22 cellular contexts compared by ENCODE assay signal in the genomic region with DNA sequence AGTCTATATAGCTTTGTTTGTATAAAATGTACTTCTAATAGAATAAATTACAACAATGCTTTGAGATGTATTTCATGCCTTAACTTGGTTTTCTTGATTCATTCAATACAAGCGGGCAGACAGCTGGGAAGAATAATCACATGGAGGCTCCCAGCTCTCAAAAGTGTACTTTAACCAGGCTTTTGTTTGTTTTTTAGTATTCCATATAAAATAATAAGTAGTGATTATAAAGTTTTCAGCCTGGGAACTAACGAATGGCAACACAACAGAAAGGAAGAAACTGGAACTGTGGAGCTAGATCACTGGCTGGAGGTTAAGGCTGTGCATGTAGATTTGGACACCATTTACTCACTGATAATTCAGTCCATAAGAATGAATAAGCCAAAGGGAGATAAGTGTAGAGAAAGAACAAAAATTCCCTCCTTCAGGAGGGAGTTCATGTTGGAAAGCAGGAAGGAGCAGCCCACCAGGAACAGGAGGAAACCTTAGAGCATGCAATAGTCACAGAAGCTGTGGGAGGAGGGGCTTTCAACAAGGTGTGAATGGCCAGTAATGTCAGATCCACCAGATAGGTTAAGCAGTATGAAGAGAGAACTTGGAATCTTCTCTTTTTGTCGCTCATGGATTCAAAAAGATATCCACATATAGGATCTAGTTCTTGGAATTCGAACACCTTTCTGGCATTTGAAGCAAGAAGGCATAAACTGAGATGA. TPM values are rescaled to one million over a fixed set of nuclear protein-coding genes. Genes with fewer than 3 reads are reported as not detected.
DNase-seq lines count a peak whose midpoint lies in the region; ATAC-seq and TF ChIP-seq lines count a peak whose summit lies in the region.
"Had no signal": no experiment of that assay in that cellular context is flagged by ENCODE, and none has a peak within 500 bp of the region (broad histone marks: within the 10 kb centered on the region; RNA-seq: fewer than 3 reads in every experiment).

No MANE protein-coding gene starts in this region.

- no peak overlapping the region for H2AFZ ChIP-seq in GM23338
- H2AFZ ChIP-seq in Karpas-422 (ENCODE audit: low read length) = no peak overlapping the region

- no peaks in the 10 kb centered on the region for H3K79me2 ChIP-seq in GM23338 (replicated peaks; ENCODE audit: insufficient read depth)
- no peaks in the 10 kb centered on the region for H3K79me2 ChIP-seq in Karpas-422 (ENCODE audit: low read length)

- H3K27me3 ChIP-seq in GM23338 (ENCODE audit: insufficient read depth) (no peaks in the 10 kb centered on the region), endodermal cell (ENCODE audit: control insufficient read depth, insufficient read depth, low read length, poor library complexity, severe bottlenecking) (no peaks in the 10 kb centered on the region), WERI-Rb-1 (ENCODE audit: insufficient read depth, low read depth, severe bottlenecking) (no peaks in the 10 kb centered on the region), Karpas-422 (ENCODE audit: low read length) (no peaks in the 10 kb centered on the region)
- H3K27me3 ChIP-seq: BLaER1 had no signal

- no peak overlapping the region for H3K4me2 ChIP-seq in GM23338
- H3K4me2 ChIP-seq in Karpas-422 (ENCODE audit: low read depth, low read length, poor library complexity, severe bottlenecking) = no peak overlapping the region
- H3K4me2 ChIP-seq: BLaER1 had no signal

- H3K9me2 ChIP-seq in GM23338 (ENCODE audit: insufficient read depth) (no peaks in the 10 kb centered on the region), Karpas-422 (replicated peaks; ENCODE audit: insufficient read depth, low read length) (no peaks in the 10 kb centered on the region)

- H3K27ac ChIP-seq in GM23338 (ENCODE audit: low read depth) (no peak overlapping the region), endodermal cell (ENCODE audit: low read depth, low read length) (no peak overlapping the region), WERI-Rb-1 (no peak overlapping the region), Karpas-422 (ENCODE audit: low read length) (no peak overlapping the region)
- H3K27ac ChIP-seq: BLaER1, HL-60 had no signal

- no peaks in the 10 kb centered on the region for H3K9me3 ChIP-seq in endodermal cell (ENCODE audit: control insufficient read depth, low read length)
- H3K9me3 ChIP-seq in WERI-Rb-1 (ENCODE audit: severe bottlenecking) = no peaks in the 10 kb centered on the region
- no peaks in the 10 kb centered on the region for H3K9me3 ChIP-seq in Karpas-422 (ENCODE audit: low read length)

- H3K36me3 ChIP-seq in GM23338 (ENCODE audit: insufficient read depth) = no peaks in the 10 kb centered on the region
- no peaks in the 10 kb centered on the region for H3K36me3 ChIP-seq in endodermal cell (ENCODE audit: control insufficient read depth, insufficient read depth, low read length)
- H3K36me3 ChIP-seq in WERI-Rb-1 = no peaks in the 10 kb centered on the region
- no peaks in the 10 kb centered on the region for H3K36me3 ChIP-seq in Karpas-422 (ENCODE audit: insufficient read depth, low read length)
- H3K36me3 ChIP-seq: BLaER1 had no signal

- H3K9ac ChIP-seq in endodermal cell (ENCODE audit: extremely low read depth, low read length, poor library complexity, severe bottlenecking) (no peak overlapping the region), Karpas-422 (ENCODE audit: low read length) (no peak overlapping the region)
- H3K9ac ChIP-seq: BLaER1 had no signal

- H3K4me1 Mint-ChIP-seq in GM23338 (peaks cover 9% of the 10 kb centered on the region), endodermal cell (peaks cover 18% of the 10 kb centered on the region)
- H3K4me1 Mint-ChIP-seq: CD14-positive monocyte had no signal

- ATAC-seq in GM23338 (peak; percentile 28; the same call in 2 of the 3 replicates), GM18868 (IDR thresholded peaks at IDR 0.05; ENCODE audit: unreplicated experiment) (no peak)

- H3K9me3 Mint-ChIP-seq in GM23338 (peaks cover 15% of the 10 kb centered on the region; the same call in 2 of the 3 replicates), endodermal cell (peaks cover 16% of the 10 kb centered on the region)

- no peaks in the 10 kb centered on the region for H3F3A ChIP-seq in GM23338 (replicated peaks; ENCODE audit: low read depth)

- no peaks in the 10 kb centered on the region for H3K27me3 Mint-ChIP-seq in GM23338 (ENCODE audit: insufficient read depth, low read depth, poor library complexity)
- H3K27me3 Mint-ChIP-seq in endodermal cell (ENCODE audit: insufficient read depth) = peaks cover 2% of the 10 kb centered on the region
- H3K27me3 Mint-ChIP-seq: CD4-positive, alpha-beta memory T cell had no signal

- H3K4me3 ChIP-seq in GM23338 (no peak overlapping the region), endodermal cell (ENCODE audit: low read length) (peak overlapping the region; percentile 38), WERI-Rb-1 (ENCODE audit: low read depth, low read length) (no peak overlapping the region), Karpas-422 (ENCODE audit: low read length) (no peak overlapping the region)
- H3K4me3 ChIP-seq: BLaER1 had no signal

- H3K27ac Mint-ChIP-seq in GM23338 (no peak overlapping the region), endodermal cell (no peak overlapping the region)
- H3K27ac Mint-ChIP-seq: CD14-positive monocyte had no signal

- 77 to 100% methylated on average over 1 to 4 of the region's 4 CpGs for WGBS in endodermal cell (ENCODE audit: insufficient coverage in 1 of 2, insufficient read length in 1 of 2), 2 experiments

- DNase-seq in GM23338 (ENCODE audit: low spot score) (peak; percentile 9), endodermal cell (peak; percentile 76), iPS-NIHi11 (ENCODE audit: low spot score) (peak; percentile 15), left kidney (ENCODE audit: low read depth, low spot score) (peak; percentile 11), WERI-Rb-1 (no peak), cerebellum (ENCODE audit: low spot score) (no peak), Karpas-422 (no peak)
- DNase-seq: 8988T; CD4-positive, alpha-beta memory T cell; DMS153; DMS79; GF-D8; HCEC 1CT had no signal

- TF ChIP-seq CTCF in GM23338 (conservative IDR thresholded peaks at IDR 0.05; ENCODE audit: low read depth in 2 of 2) = no peak
- TF ChIP-seq CTCF in endodermal cell (conservative IDR thresholded peaks at IDR 0.05) = no peak
- TF ChIP-seq CTCF in WERI-Rb-1 (IDR thresholded peaks at IDR 0.05; ENCODE audit: low read depth, low read length) = no peak

- peaks cover 7% of the 10 kb centered on the region; the same call in 1 of the 2 replicates for H3K4me1 ChIP-seq in GM23338 (ENCODE audit: insufficient read depth)
- no peaks in the 10 kb centered on the region for H3K4me1 ChIP-seq in endodermal cell (ENCODE audit: control insufficient read depth, insufficient read depth, low read length)
- H3K4me1 ChIP-seq in Karpas-422 (ENCODE audit: low read length) = no peaks in the 10 kb centered on the region
- H3K4me1 ChIP-seq: BLaER1 had no signal

- H3K4me3 Mint-ChIP-seq in GM23338 (no peak overlapping the region), endodermal cell (no peak overlapping the region)
- H3K4me3 Mint-ChIP-seq: CD14-positive monocyte; CD4-positive, alpha-beta memory T cell had no signal

- H3K36me3 Mint-ChIP-seq in GM23338 (ENCODE audit: low read depth) (peaks cover 13% of the 10 kb centered on the region; the same call in 2 of the 3 replicates), endodermal cell (ENCODE audit: low read depth) (peaks cover 15% of the 10 kb centered on the region)

- no peaks in the 10 kb centered on the region for H4K20me1 ChIP-seq in GM23338 (replicated peaks; ENCODE audit: insufficient read depth)
- no peaks in the 10 kb centered on the region; the same call in 1 of the 2 replicates for H4K20me1 ChIP-seq in Karpas-422 (ENCODE audit: insufficient read depth, low read depth, low read length)
- H4K20me1 ChIP-seq: BLaER1 had no signal

TF ChIP-seq in GM23338, 12 proteins besides CTCF, POLR2A, EP300 and RAD21 (continues in another document):
- TF ChIP-seq POLR2AphosphoS5 (IDR thresholded peaks at IDR 0.05; ENCODE audit: low read depth) = no peak
- TF ChIP-seq, protein P1, sequence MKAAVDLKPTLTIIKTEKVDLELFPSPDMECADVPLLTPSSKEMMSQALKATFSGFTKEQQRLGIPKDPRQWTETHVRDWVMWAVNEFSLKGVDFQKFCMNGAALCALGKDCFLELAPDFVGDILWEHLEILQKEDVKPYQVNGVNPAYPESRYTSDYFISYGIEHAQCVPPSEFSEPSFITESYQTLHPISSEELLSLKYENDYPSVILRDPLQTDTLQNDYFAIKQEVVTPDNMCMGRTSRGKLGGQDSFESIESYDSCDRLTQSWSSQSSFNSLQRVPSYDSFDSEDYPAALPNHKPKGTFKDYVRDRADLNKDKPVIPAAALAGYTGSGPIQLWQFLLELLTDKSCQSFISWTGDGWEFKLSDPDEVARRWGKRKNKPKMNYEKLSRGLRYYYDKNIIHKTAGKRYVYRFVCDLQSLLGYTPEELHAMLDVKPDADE (IDR thresholded peaks at IDR 0.05) = no peak

RNA-seq across cellular contexts. Expression of a gene that starts 41.2 kb away (rescaled TPM):
- total RNA-seq in GM23338 (2014; rRNA removed; shearing (Covaris generic)) = 0.59 and 1.5 TPM in 2 replicates
- polyA plus RNA-seq in GM23338 (2016; fragmentation: Nextera tagmentation; extraction: Ambion mirVana) = 1.0 and 1.6 TPM in 2 replicates
- total RNA-seq in endodermal cell (under 1 TPM in 1 of 2 donors, not detected in 1; 0.44 TPM), cerebellum (0.36 TPM)
- not detected for polyA plus RNA-seq in endodermal cell (2013, experiment 1 of 2)
- not detected for polyA plus RNA-seq in endodermal cell (2013, experiment 2 of 2)
- not detected in 2 replicates for total RNA-seq in Karpas-422 (2014; rRNA removed; shearing (Covaris generic); ENCODE audit: low replicate concordance)
- total RNA-seq: A673; CD4-positive, alpha-beta memory T cell; Daoy; H4; HT1080 had no signal
- polyA plus RNA-seq: AG04450; CD14-positive monocyte; CD4-positive, alpha-beta memory T cell had no signal

RNA-seq across cellular contexts. Expression of a gene that starts 58.5 kb away (rescaled TPM):
- 13.5 and 24.1 TPM in 2 replicates for total RNA-seq in GM23338 (2014; rRNA removed; shearing (Covaris generic))
- 11.8 and 12.4 TPM in 2 replicates for polyA plus RNA-seq in GM23338 (2016; fragmentation: Nextera tagmentation; extraction: Ambion mirVana)
- 10 to 100 TPM; 11.2 to 11.6 TPM for total RNA-seq in endodermal cell
- 7.9 TPM for polyA plus RNA-seq in endodermal cell (2013, experiment 1 of 2)
- polyA plus RNA-seq in endodermal cell (2013, experiment 2 of 2) = 5.9 TPM
- 7.0 TPM for total RNA-seq in cerebellum
- 13.6 and 18.0 TPM in 2 replicates for total RNA-seq in Karpas-422 (2014; rRNA removed; shearing (Covaris generic); ENCODE audit: low replicate concordance)

Comparison
In these comparisons a context has a peak if more than half of its experiments do, and no peak if none do; other contexts are left out.
1. DNase-seq: peak in GM23338 (single experiment), endodermal cell (single experiment), iPS-NIHi11 (single experiment) and left kidney (single experiment); none in WERI-Rb-1 (single experiment), cerebellum (single experiment) and Karpas-422 (single experiment).